ENCODE assay signal across 1 cellular context in genomic region chrX:150063138-150063518, GRCh38.
TF ChIP-seq lines count a peak whose summit lies in the region.

No MANE protein-coding gene starts in this region.

TF ChIP-seq in SK-N-SH, 30 proteins besides CTCF, POLR2A, EP300 and RAD21 (continued from another document):
- no peak for TF ChIP-seq ZBTB33 (IDR thresholded peaks at IDR 0.05; ENCODE audit: borderline replicate concordance, low read depth)
- TF ChIP-seq RXRA (IDR thresholded peaks at IDR 0.05; ENCODE audit: borderline replicate concordance, low read depth): no peak
- TF ChIP-seq RCOR1 (IDR thresholded peaks at IDR 0.05; ENCODE audit: low read length): no peak
- TF ChIP-seq YY1 (IDR thresholded peaks at IDR 0.05; ENCODE audit: low read depth): no peak
- no peak for TF ChIP-seq RFX5 (IDR thresholded peaks at IDR 0.05; ENCODE audit: low read length)
- TF ChIP-seq GATA2 (CRISPR knock-in tag; IDR thresholded peaks at IDR 0.05): no peak
- no peak for TF ChIP-seq GABPA (IDR thresholded peaks at IDR 0.05; ENCODE audit: low read depth)
- no peak for TF ChIP-seq FOXM1 (IDR thresholded peaks at IDR 0.05; ENCODE audit: low read depth)
